ENCODE assay signal across 9 cellular contexts in genomic region chr15:67241132-67241855, GRCh38. TPM values are rescaled to one million over a fixed set of nuclear protein-coding genes. Genes with fewer than 3 reads are reported as not detected.
DNase-seq lines count a peak whose midpoint lies in the region; ATAC-seq and TF ChIP-seq lines count a peak whose summit lies in the region.
"Had no signal": no experiment of that assay in that cellular context is flagged by ENCODE, and none has a peak within 500 bp of the region (broad histone marks: within the 10 kb centered on the region; RNA-seq: fewer than 3 reads in every experiment).

No MANE protein-coding gene starts in this region.

- ATAC-seq in GM19351 (IDR thresholded peaks at IDR 0.05; ENCODE audit: unreplicated experiment) (peak; percentile 79), HG03159 (IDR thresholded peaks at IDR 0.05; ENCODE audit: unreplicated experiment) (peak; percentile 69), upper lobe of left lung (ENCODE audit: low FRiP score in 2 of 2) (no peak), lower lobe of right lung (no peak)
- peak; percentile 88 to 89 for ATAC-seq in activated naive CD4-positive, alpha-beta T cell treated with anti-CD3 and anti-CD28 coated beads, Interleukin-2, amount 50 U/mL, for 72 hours

- no peak overlapping the region for H3K27ac ChIP-seq in CD8-positive, alpha-beta memory T cell (ENCODE audit: low read depth, low read length)
- H3K27ac ChIP-seq in upper lobe of left lung (no peak overlapping the region), lower lobe of right lung (no peak overlapping the region)

- no peak for TF ChIP-seq EP300 in upper lobe of left lung (IDR thresholded peaks at IDR 0.05)

- TF ChIP-seq POLR2A in upper lobe of left lung (IDR thresholded peaks at IDR 0.05): no peak

- WGBS in upper lobe of left lung, 2 donors: 79 to 81% methylated on average over 4 of the region's 4 CpGs

- H3K4me1 ChIP-seq in CD8-positive, alpha-beta memory T cell (ENCODE audit: insufficient read depth, low read length): peaks cover 34% of the 10 kb centered on the region
- H3K4me1 ChIP-seq in upper lobe of left lung (peaks cover 7 to 17% (median 11%) of the 10 kb centered on the region in 4 donors), lower lobe of right lung (peaks cover 28% of the 10 kb centered on the region)

- TF ChIP-seq CTCF in upper lobe of left lung (IDR thresholded peaks at IDR 0.05): no peak
- TF ChIP-seq CTCF in lower lobe of right lung (IDR thresholded peaks at IDR 0.05): no peak

- POLR2A ChIA-PET in CD8-positive, alpha-beta memory T cell (lab: Charles Lee): interaction anchor here (1.2 kb wide), 1 partner anchor 13 kb away, joined by 5 read pairs; the partner anchor contains the start of genes AAGAB and IQCH

- peak in 1 of 5 donors; percentile 6 for DNase-seq in CD8-positive, alpha-beta memory T cell
- peak in 1 of 2 donors; percentile 48 for DNase-seq in activated naive CD4-positive, alpha-beta T cell treated with anti-CD3 and anti-CD28 coated beads, Interleukin-2, amount 50 U/mL, for 72 hours (ENCODE audit: low spot score in 2 of 2)
- no peak for DNase-seq in NK-92 treated with Interleukin-12 subunit alpha and Interleukin-12 subunit beta, amount 100 ng/mL, for 24 hours (lab: John Stamatoyannopoulos, UW)
- DNase-seq in upper lobe of left lung: no peak
- no peak for DNase-seq in lower lobe of right lung
- DNase-seq in activated CD4-positive, CD25-positive, alpha-beta regulatory T cell treated with anti-CD3 and anti-CD28 coated beads, Interleukin-2, amount 50 U/mL, for 72 hours: no peak
- DNase-seq: SW 1271 had no signal

- peak overlapping the region; percentile 43 to 92 (median 83) for H3K27ac Mint-ChIP-seq in CD8-positive, alpha-beta memory T cell
- peak overlapping the region; percentile 90 to 98 for H3K27ac Mint-ChIP-seq in activated naive CD4-positive, alpha-beta T cell treated with anti-CD3 and anti-CD28 coated beads, Interleukin-2, amount 50 U/mL, for 72 hours

- H3K4me3 ChIP-seq in CD8-positive, alpha-beta memory T cell (ENCODE audit: low read length): peak overlapping the region; percentile 44
- no peak overlapping the region for H3K4me3 ChIP-seq in upper lobe of left lung
- H3K4me3 ChIP-seq in lower lobe of right lung: no peak overlapping the region

- no peaks in the 10 kb centered on the region for H3K27me3 ChIP-seq in CD8-positive, alpha-beta memory T cell (ENCODE audit: insufficient read depth, low read length, poor library complexity, severe bottlenecking)
- H3K27me3 ChIP-seq in upper lobe of left lung: no peaks in the 10 kb centered on the region
- no peaks in the 10 kb centered on the region for H3K27me3 ChIP-seq in lower lobe of right lung (ENCODE audit: low read depth)

- intact Hi-C loops in lower lobe of right lung (cut with DNase I): no loop called here

- H3K4me3 Mint-ChIP-seq in CD8-positive, alpha-beta memory T cell: peak overlapping the region; percentile 3 to 80 (median 67)

- H3K36me3 Mint-ChIP-seq in CD8-positive, alpha-beta memory T cell: peaks cover 8 to 18% (median 9%) of the 10 kb centered on the region in 3 donors
- peaks cover 0 to 18% of the 10 kb centered on the region in 2 donors for H3K36me3 Mint-ChIP-seq in activated naive CD4-positive, alpha-beta T cell treated with anti-CD3 and anti-CD28 coated beads, Interleukin-2, amount 50 U/mL, for 72 hours

- no peaks in the 10 kb centered on the region for H3K36me3 ChIP-seq in CD8-positive, alpha-beta memory T cell (ENCODE audit: insufficient read depth, low read length)
- peaks cover 0 to 10% (median under 1%) of the 10 kb centered on the region in 4 donors for H3K36me3 ChIP-seq in upper lobe of left lung
- H3K36me3 ChIP-seq in lower lobe of right lung: peaks cover 5% of the 10 kb centered on the region

- no peaks in the 10 kb centered on the region for H3K9me3 Mint-ChIP-seq in CD8-positive, alpha-beta memory T cell
- no peaks in the 10 kb centered on the region for H3K9me3 Mint-ChIP-seq in activated naive CD4-positive, alpha-beta T cell treated with anti-CD3 and anti-CD28 coated beads, Interleukin-2, amount 50 U/mL, for 72 hours

- no peaks in the 10 kb centered on the region for H3K9me3 ChIP-seq in CD8-positive, alpha-beta memory T cell (ENCODE audit: low read length)
- H3K9me3 ChIP-seq in upper lobe of left lung: no peaks in the 10 kb centered on the region
- H3K9me3 ChIP-seq in lower lobe of right lung: no peaks in the 10 kb centered on the region

- H3K27me3 Mint-ChIP-seq in CD8-positive, alpha-beta memory T cell: no peaks in the 10 kb centered on the region

- CTCF ChIA-PET in CD8-positive, alpha-beta memory T cell (lab: Charles Lee): interaction anchor here (1.2 to 2.2 kb wide), 4 partner anchors 10 to 30 kb away, joined by 3 to 6 read pairs (median 4); partner anchors contain the start of genes AAGAB and IQCH

- peaks cover 46 to 70% (median 67%) of the 10 kb centered on the region in 3 donors for H3K4me1 Mint-ChIP-seq in CD8-positive, alpha-beta memory T cell

RNA-seq across cellular contexts. Expression of gene AAGAB, which starts 13.2 kb away (rescaled TPM):
- 10 to 100 TPM; 66.6 to 76.1 TPM for total RNA-seq in CD8-positive, alpha-beta memory T cell
- 53.9 TPM for polyA plus RNA-seq in CD8-positive, alpha-beta memory T cell
- total RNA-seq in activated naive CD4-positive, alpha-beta T cell treated with anti-CD3 and anti-CD28 coated beads, Interleukin-2, amount 50 U/mL, for 72 hours: 10 to 100 TPM; 41.7 to 65.7 TPM
- 10 to 100 TPM; 23.0 to 54.2 (median 32.3) TPM for total RNA-seq in upper lobe of left lung
- total RNA-seq in lower lobe of right lung: 24.9 TPM

RNA-seq across cellular contexts. Expression of gene IQCH, which starts 13.3 kb away (rescaled TPM):
- 1 to 10 TPM; 1.0 to 1.3 TPM for total RNA-seq in CD8-positive, alpha-beta memory T cell
- polyA plus RNA-seq in CD8-positive, alpha-beta memory T cell: 0.52 TPM
- 1 to 10 TPM in 1 of 2 donors, under 1 TPM in 1; 0.75 to 2.3 TPM for total RNA-seq in activated naive CD4-positive, alpha-beta T cell treated with anti-CD3 and anti-CD28 coated beads, Interleukin-2, amount 50 U/mL, for 72 hours
- total RNA-seq in upper lobe of left lung: 10 to 100 TPM in 2 of 6 donors, 1 to 10 TPM in 4; 1.0 to 18.0 (median 2.7) TPM
- total RNA-seq in lower lobe of right lung: 2.3 TPM

Comparison
In these comparisons a context has a peak if more than half of its experiments do, and no peak if none do; other contexts are left out.
1. ATAC-seq: peak in GM19351 (single experiment), HG03159 (single experiment) and activated naive CD4-positive, alpha-beta T cell treated with anti-CD3 and anti-CD28 coated beads, Interleukin-2, amount 50 U/mL, for 72 hours (2 of 2); none in upper lobe of left lung (0 of 2) and lower lobe of right lung (0 of 2).